Comparison of ENCODE assay signal across 23 cellular contexts in the genomic region with DNA sequence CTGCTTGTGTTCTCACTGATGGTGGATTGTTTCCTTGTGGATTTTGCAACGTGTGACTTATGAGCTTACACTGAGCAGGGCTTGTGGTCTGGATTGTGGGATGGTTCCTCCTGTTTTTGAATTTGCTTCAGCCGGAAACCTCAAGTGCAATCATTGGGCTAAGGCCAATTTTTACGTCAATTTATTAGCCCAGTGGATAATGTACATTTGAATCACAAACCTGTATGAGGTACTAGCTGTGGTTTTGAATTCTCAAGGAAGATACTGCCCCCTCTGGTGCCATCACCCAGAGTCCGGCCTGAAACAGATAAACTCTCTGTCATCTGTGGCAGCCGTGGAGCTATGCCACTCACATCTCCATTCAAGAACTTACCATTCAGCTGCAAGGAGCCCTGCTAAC. TPM values are rescaled to one million over a fixed set of nuclear protein-coding genes. Genes with fewer than 3 reads are reported as not detected.
DNase-seq lines count a peak whose midpoint lies in the region; ATAC-seq and TF ChIP-seq lines count a peak whose summit lies in the region.
"Had no signal": no experiment of that assay in that cellular context is flagged by ENCODE, and none has a peak within 500 bp of the region (broad histone marks: within the 10 kb centered on the region; RNA-seq: fewer than 3 reads in every experiment).

No MANE protein-coding gene starts in this region.

- H3K4me2 ChIP-seq in OCI-LY1 (ENCODE audit: low read length): no peak overlapping the region

- no peak overlapping the region for H3K4me3 Mint-ChIP-seq in MCF 10A (ENCODE audit: unreplicated experiment)
- H3K4me3 Mint-ChIP-seq: immature natural killer cell, naive B cell had no signal

- DNase-seq in MCF 10A (ENCODE audit: unreplicated experiment) (peak; percentile 17), breast epithelium (ENCODE audit: low spot score in 2 of 2) (no peak), cardiac fibroblast (ENCODE audit: low read depth in 2 of 2) (peak; percentile 18 to 47), NCI-H146 (lab: John Stamatoyannopoulos, UW) (no peak), cortex of kidney (lab: John Stamatoyannopoulos, UW) (no peak), ACHN (no peak)
- DNase-seq: activated CD4-positive, alpha-beta T cell treated with anti-CD3 and anti-CD28 coated beads for 4 hours; activated naive CD4-positive, alpha-beta T cell; aorta; CD4-positive, alpha-beta memory T cell; heart left ventricle; immature natural killer cell; lower lobe of right lung; naive B cell; NCI-H1436 treated with DMSO at 0.1 percent for 48 hours; NCI-H345; posterior cingulate gyrus; stimulated activated CD4-positive, alpha-beta T cell treated with anti-CD3 and anti-CD28 coated beads, Interleukin-4, amount 100 ng/mL, for 1 hour; substantia nigra had no signal

- in situ Hi-C loops in ACHN (cut with HindIII; ENCODE audit: low pct_ligation_motif_present, low pct_unique_long_range_greater_than_20kb, low sequenced_read_pairs): no loop called here

- no peak overlapping the region for H3K27ac ChIP-seq in breast epithelium
- no peak overlapping the region for H3K27ac ChIP-seq in OCI-LY1 (ENCODE audit: low read depth, low read length, poor library complexity, severe bottlenecking)
- H3K27ac ChIP-seq: esophagus muscularis mucosa, heart left ventricle, lower lobe of right lung, vagina had no signal

- no peaks in the 10 kb centered on the region for H3F3A ChIP-seq in OCI-LY1 (ENCODE audit: insufficient read depth, low read length)

- no peaks in the 10 kb centered on the region for H4K20me1 ChIP-seq in OCI-LY1 (ENCODE audit: insufficient read depth, low read length)

- H3K9me3 ChIP-seq in breast epithelium: no peaks in the 10 kb centered on the region
- H3K9me3 ChIP-seq in OCI-LY1 (ENCODE audit: low read length): peaks cover 21% of the 10 kb centered on the region
- H3K9me3 ChIP-seq: esophagus muscularis mucosa, lower lobe of right lung, vagina had no signal

- H3K79me2 ChIP-seq in OCI-LY1 (ENCODE audit: insufficient read depth, low read length): no peaks in the 10 kb centered on the region

- no peak overlapping the region for H2AFZ ChIP-seq in OCI-LY1 (ENCODE audit: low read length)

- POLR2A ChIA-PET in MCF 10A (lab: Yijun Ruan, JAX): interaction anchor here (1.5 kb wide), 1 partner anchor 11 kb away, joined by 5 read pairs; no protein-coding TSS in a partner anchor

- H3K36me3 ChIP-seq in breast epithelium (no peaks in the 10 kb centered on the region), OCI-LY1 (ENCODE audit: insufficient read depth, low read length) (peaks cover 16% of the 10 kb centered on the region)

- H3K4me1 ChIP-seq in breast epithelium (no peaks in the 10 kb centered on the region), OCI-LY1 (ENCODE audit: insufficient read depth, low read length, severe bottlenecking) (no peaks in the 10 kb centered on the region)
- H3K4me1 ChIP-seq: esophagus muscularis mucosa, heart left ventricle, lower lobe of right lung, vagina had no signal

- TF ChIP-seq CTCF in MCF 10A (IDR thresholded peaks at IDR 0.05; ENCODE audit: unreplicated experiment) (no peak), breast epithelium (IDR thresholded peaks at IDR 0.05) (no peak), OCI-LY1 (IDR thresholded peaks at IDR 0.05; ENCODE audit: low read length) (peak; percentile 52; the same call in 1 of the 2 replicates), cardiac fibroblast (IDR thresholded peaks at IDR 0.05; ENCODE audit: low read depth, low read length) (no peak)

- no peaks in the 10 kb centered on the region for H3K27me3 ChIP-seq in breast epithelium
- peaks cover 11% of the 10 kb centered on the region; the same call in 1 of the 2 replicates for H3K27me3 ChIP-seq in OCI-LY1 (ENCODE audit: insufficient read depth, low read length)
- H3K27me3 ChIP-seq: esophagus muscularis mucosa, vagina had no signal

- no peak overlapping the region for H3K27ac Mint-ChIP-seq in MCF 10A (ENCODE audit: low read depth, unreplicated experiment)
- H3K27ac Mint-ChIP-seq: CD4-positive, alpha-beta memory T cell; immature natural killer cell had no signal

- H3K36me3 Mint-ChIP-seq in MCF 10A (ENCODE audit: insufficient read depth, unreplicated experiment): peaks cover 15% of the 10 kb centered on the region

- no peaks in the 10 kb centered on the region for H3K9me2 ChIP-seq in OCI-LY1 (ENCODE audit: low read depth, low read length)

- TF ChIP-seq POLR2A in breast epithelium (IDR thresholded peaks at IDR 0.05): no peak

- no peak overlapping the region for H3K4me3 ChIP-seq in breast epithelium
- H3K4me3 ChIP-seq in OCI-LY1 (ENCODE audit: low read depth, low read length, poor library complexity, severe bottlenecking): no peak overlapping the region
- no peak overlapping the region for H3K4me3 ChIP-seq in cardiac fibroblast (replicated peaks in 1 of 2; ENCODE audit: low read depth in 2 of 2, low read length in 2 of 2)
- H3K4me3 ChIP-seq: esophagus muscularis mucosa, heart left ventricle, lower lobe of right lung, vagina had no signal

- no TSS peak for BruUV-seq in MCF 10A (replicated peaks; lab: Mats Ljungman, UMichigan)

- intact Hi-C loops in MCF 10A (cut with micrococcal nuclease) (no loop called here), breast epithelium (cut with DNase I; ENCODE audit: low total_unique reads) (no loop called here)

- no peak for ATAC-seq in GM18870 (IDR thresholded peaks at IDR 0.05; ENCODE audit: unreplicated experiment)
- ATAC-seq: heart left ventricle, lower lobe of right lung had no signal

- no peak overlapping the region for H3K9ac ChIP-seq in OCI-LY1 (ENCODE audit: low read length)

- CTCF ChIA-PET in MCF 10A (lab: Yijun Ruan, JAX): interaction anchor here (0.9 kb wide), 1 partner anchor 27 kb away, joined by 3 read pairs; no protein-coding TSS in a partner anchor

- H3K4me1 Mint-ChIP-seq in MCF 10A (ENCODE audit: insufficient read depth, unreplicated experiment): no peaks in the 10 kb centered on the region

- H3K9me3 Mint-ChIP-seq in MCF 10A (ENCODE audit: unreplicated experiment): peaks cover 13% of the 10 kb centered on the region
- H3K9me3 Mint-ChIP-seq: immature natural killer cell had no signal

- no peaks in the 10 kb centered on the region for H3K27me3 Mint-ChIP-seq in MCF 10A (ENCODE audit: insufficient read depth, unreplicated experiment)

RNA-seq across cellular contexts. Expression of a gene that starts 7.3 kb away (rescaled TPM):
- 19.5 and 22.9 TPM in 2 replicates for total RNA-seq in MCF 10A (2022)
- 1 to 10 TPM; 5.1 to 8.5 (median 8.2) TPM for total RNA-seq in breast epithelium

RNA-seq across cellular contexts. Expression of a gene that starts 29.4 kb away (rescaled TPM):
- 22.0 and 23.7 TPM in 2 replicates for total RNA-seq in MCF 10A (2022)
- 10 to 100 TPM; 23.5 to 27.5 (median 23.7) TPM for total RNA-seq in breast epithelium

Comparison
In these comparisons a context has a peak if more than half of its experiments do, and no peak if none do; other contexts are left out.
1. DNase-seq: peak in MCF 10A (single experiment) and cardiac fibroblast (2 of 2); none in breast epithelium (0 of 2), NCI-H146 (single experiment), cortex of kidney (single experiment) and ACHN (single experiment).